In genomic region chr5:134758504-134759341, GRCh38 we compare ENCODE assay signal across 8 cellular contexts. TPM values are rescaled to one million over a fixed set of nuclear protein-coding genes. Genes with fewer than 3 reads are reported as not detected.
DNase-seq lines count a peak whose midpoint lies in the region; ATAC-seq and TF ChIP-seq lines count a peak whose summit lies in the region.

DDX46 (plus strand) TSS chr5:134758779; CDS start chr5:134758939, 160 bp downstream.

- peak; percentile 78 to 81 for TF ChIP-seq CTCF in left lung (IDR thresholded peaks at IDR 0.05)

- POLR2A ChIA-PET in activated CD4-positive, alpha-beta T cell treated with anti-CD3 and anti-CD28 coated beads, Interleukin-2, amount 10 ng/mL, durations not matched to agents 7 days and 5 days (lab: Charles Lee) = interaction anchor here (0.6 to 1.8 kb wide), 3 partner anchors 19 to 187 kb away, joined by 3 to 6 read pairs (median 3); partner anchors contain the start of gene CAMLG

- peaks cover 38% of the 10 kb centered on the region for H3K4me1 Mint-ChIP-seq in activated CD4-positive, alpha-beta T cell treated with anti-CD3 and anti-CD28 coated beads, Interleukin-2, amount 10 ng/mL, durations not matched to agents 7 days and 5 days

- H3K4me1 ChIP-seq in left lung = peaks cover 11 to 43% of the 10 kb centered on the region in 2 donors

- ATAC-seq in GM19324 (IDR thresholded peaks at IDR 0.05; ENCODE audit: low FRiP score, unreplicated experiment) (peak; percentile 95), HG03469 (IDR thresholded peaks at IDR 0.05; ENCODE audit: unreplicated experiment) (peak; percentile 95), left lung (peak; percentile 100)

- peak within 1 kb of the TSS; percentile 96 for H3K27ac Mint-ChIP-seq in activated CD4-positive, alpha-beta T cell treated with anti-CD3 and anti-CD28 coated beads, Interleukin-2, amount 10 ng/mL, durations not matched to agents 7 days and 5 days

- H3K36me3 ChIP-seq in left lung = peaks cover 0 to 4% of the 10 kb centered on the region in 2 donors

- H3K4me3 Mint-ChIP-seq in activated CD4-positive, alpha-beta T cell treated with anti-CD3 and anti-CD28 coated beads, Interleukin-2, amount 10 ng/mL, durations not matched to agents 7 days and 5 days = peak within 1 kb of the TSS; percentile 98

- peaks cover 8% of the 10 kb centered on the region for H3K36me3 Mint-ChIP-seq in activated CD4-positive, alpha-beta T cell treated with anti-CD3 and anti-CD28 coated beads, Interleukin-2, amount 10 ng/mL, durations not matched to agents 7 days and 5 days (ENCODE audit: low read depth)

- H3K9me3 Mint-ChIP-seq in activated CD4-positive, alpha-beta T cell treated with anti-CD3 and anti-CD28 coated beads, Interleukin-2, amount 10 ng/mL, durations not matched to agents 7 days and 5 days = no peaks in the 10 kb centered on the region

- CTCF ChIA-PET in activated CD4-positive, alpha-beta T cell treated with anti-CD3 and anti-CD28 coated beads, Interleukin-2, amount 10 ng/mL, durations not matched to agents 7 days and 5 days (lab: Charles Lee) = interaction anchor here (0.6 to 3.2 kb wide), 21 partner anchors 10 to 171 kb away, joined by 3 to 21 read pairs (median 4); partner anchors contain the start of genes C5orf24, CAMLG and PCBD2

- intact Hi-C loops in left lung (cut with DNase I) = no loop called here

- H3K4me3 ChIP-seq in left lung = peak within 1 kb of the TSS; percentile 79 to 94

- H3K27ac ChIP-seq in left lung = peak within 1 kb of the TSS; percentile 34 to 82

- H3K27me3 ChIP-seq in left lung = no peaks in the 10 kb centered on the region

- peak; percentile 28 to 90 (median 80) for DNase-seq in C1 segment of cervical spinal cord (lab: John Stamatoyannopoulos, UW)
- DNase-seq in NCI-H526 treated with DMSO at 0.1 percent for 48 hours (lab: John Stamatoyannopoulos, UW) = peak; percentile 70
- DNase-seq in activated CD4-positive, alpha-beta T cell treated with anti-CD3 and anti-CD28 coated beads, Interleukin-2, amount 10 ng/mL, durations not matched to agents 7 days and 5 days = peak; percentile 95
- peak; percentile 25 for DNase-seq in cortex of kidney (lab: John Stamatoyannopoulos, UW)
- peak; percentile 93 to 99 for DNase-seq in left lung
- peak; percentile 94 to 95 for DNase-seq in stimulated activated CD4-positive, alpha-beta T cell treated with anti-CD3 and anti-CD28 coated beads, Interleukin-2, amount 100 ng/mL, for 48 hours

- no peaks in the 10 kb centered on the region for H3K27me3 Mint-ChIP-seq in activated CD4-positive, alpha-beta T cell treated with anti-CD3 and anti-CD28 coated beads, Interleukin-2, amount 10 ng/mL, durations not matched to agents 7 days and 5 days

- no peaks in the 10 kb centered on the region for H3K9me3 ChIP-seq in left lung

RNA-seq across cellular contexts. Expression of gene DDX46, which starts in this region (rescaled TPM):
- total RNA-seq in activated CD4-positive, alpha-beta T cell treated with anti-CD3 and anti-CD28 coated beads, Interleukin-2, amount 10 ng/mL, durations not matched to agents 7 days and 5 days = 10 to 100 TPM; 70.0 to 73.6 TPM
- total RNA-seq in left lung = 10 to 100 TPM; 35.4 to 48.0 TPM

Comparison
In these comparisons a context has a peak if more than half of its experiments do, and no peak if none do; other contexts are left out.
1. Peak in every context shown above with its lines: DNase-seq, ATAC-seq, H3K4me3 ChIP-seq and H3K27ac ChIP-seq.
2. DNase-seq: peak in every context shown above with its lines; median percentile 96 in left lung; 95 in activated CD4-positive, alpha-beta T cell treated with anti-CD3 and anti-CD28 coated beads, Interleukin-2, amount 10 ng/mL, durations not matched to agents 7 days and 5 days; 94 in stimulated activated CD4-positive, alpha-beta T cell treated with anti-CD3 and anti-CD28 coated beads, Interleukin-2, amount 100 ng/mL, for 48 hours; 80 in C1 segment of cervical spinal cord; 70 in NCI-H526 treated with DMSO at 0.1 percent for 48 hours; 25 in cortex of kidney.